In genomic region chr10:5443429-5443828, GRCh38 we compare ENCODE assay signal across 11 cellular contexts. TPM values are rescaled to one million over a fixed set of nuclear protein-coding genes. Genes with fewer than 3 reads are reported as not detected.
A peak's percentile ranks its signal among the peaks of the same experiment; 100 is the strongest.
DNase-seq lines count a peak whose midpoint lies in the region; ATAC-seq, FAIRE-seq and TF ChIP-seq lines count a peak whose summit lies in the region.
"Had no signal": no experiment of that assay in that cellular context is flagged by ENCODE, and none has a peak within 500 bp of the region (broad histone marks: within the 10 kb centered on the region; RNA-seq: fewer than 3 reads in every experiment).

No MANE protein-coding gene starts in this region.

- TF ChIP-seq CTCF in GM12864 (IDR thresholded peaks at IDR 0.05; ENCODE audit: low read depth, low read length, missing control alignments): no peak
- no peak for TF ChIP-seq CTCF in KMS-11 (conservative IDR thresholded peaks at IDR 0.05; ENCODE audit: low read depth, low read length)

- H3K79me2 ChIP-seq in KMS-11 (ENCODE audit: insufficient read depth, low read depth): peaks cover 32% of the 10 kb centered on the region

- H3K4me3 ChIP-seq in GM12864 (ENCODE audit: low read depth, low read length): no peak overlapping the region
- H3K4me3 ChIP-seq in KMS-11 (IDR thresholded peaks at IDR 0.05; ENCODE audit: insufficient read depth, low read depth, low read length): no peak overlapping the region

- H3K9ac ChIP-seq in KMS-11: no peak overlapping the region

- no peaks in the 10 kb centered on the region for H3K27me3 ChIP-seq in KMS-11 (ENCODE audit: insufficient read depth, low read depth)

- no peak for FAIRE-seq in HTR-8/SVneo (lab: Jason Lieb, UNC)

- peak overlapping the region; percentile 29; the same call in 1 of the 2 replicates for H3K4me2 ChIP-seq in KMS-11

- H3K36me3 ChIP-seq in KMS-11 (ENCODE audit: insufficient read depth): no peaks in the 10 kb centered on the region

- ATAC-seq in HG02852 (IDR thresholded peaks at IDR 0.05; ENCODE audit: unreplicated experiment): peak; percentile 78
- ATAC-seq: naive thymus-derived CD8-positive, alpha-beta T cell had no signal

- H3K4me1 ChIP-seq in KMS-11 (ENCODE audit: low read depth, poor library complexity, severe bottlenecking): peaks cover 58% of the 10 kb centered on the region

- DNase-seq in GM12864 (ENCODE audit: low read depth) (peak; percentile 89), GM19240 (ENCODE audit: insufficient read length, low spot score) (peak; percentile 30), NOMO-1 (lab: John Stamatoyannopoulos, UW; ENCODE audit: unreplicated experiment in 2 of 2) (no peak), SK-N-DZ (ENCODE audit: low spot score) (no peak), HTR-8/SVneo (ENCODE audit: insufficient read length, low spot score) (no peak), medulla oblongata (ENCODE audit: extremely low spot score) (no peak)
- DNase-seq: naive thymus-derived CD8-positive, alpha-beta T cell; NCI-H1436 had no signal

- no peak overlapping the region for H3K27ac ChIP-seq in KMS-11

- no peak overlapping the region for H2AFZ ChIP-seq in KMS-11 (ENCODE audit: low read depth)

- no peaks in the 10 kb centered on the region for H4K20me1 ChIP-seq in KMS-11 (ENCODE audit: insufficient read depth)

RNA-seq across cellular contexts. Expression of gene NET1, which starts 31.1 kb away (rescaled TPM):
- polyA plus RNA-seq in SK-N-DZ (2014; cell fraction: cytosol; rRNA removed): 59.8 and 60.8 TPM in 2 replicates
- polyA plus RNA-seq in SK-N-DZ (2014; cell fraction: nucleus; rRNA removed): 32.7 and 37.7 TPM in 2 replicates

RNA-seq across cellular contexts. Expression of gene TUBAL3, which starts 38.8 kb away (rescaled TPM):
- not detected in 2 replicates for polyA plus RNA-seq in SK-N-DZ (2014; cell fraction: cytosol; rRNA removed)
- polyA plus RNA-seq in SK-N-DZ (2014; cell fraction: nucleus; rRNA removed): not detected in 2 replicates
- polyA plus RNA-seq: BJ; naive thymus-derived CD8-positive, alpha-beta T cell had no signal

RNA-seq across cellular contexts. Expression of gene CALML5, which starts 55.9 kb away (rescaled TPM):
- polyA plus RNA-seq in SK-N-DZ (2014; cell fraction: cytosol; rRNA removed): not detected in 2 replicates
- not detected in 2 replicates for polyA plus RNA-seq in SK-N-DZ (2014; cell fraction: nucleus; rRNA removed)
- polyA plus RNA-seq: BJ; naive thymus-derived CD8-positive, alpha-beta T cell had no signal

Comparison
In these comparisons a context has a peak if more than half of its experiments do, and no peak if none do; other contexts are left out.
1. DNase-seq: peak in GM12864 (single experiment) and GM19240 (single experiment); none in NOMO-1 (0 of 2), SK-N-DZ (single experiment), HTR-8/SVneo (single experiment) and medulla oblongata (single experiment).